Comparison of ENCODE assay signal across 15 cellular contexts in the genomic region with DNA sequence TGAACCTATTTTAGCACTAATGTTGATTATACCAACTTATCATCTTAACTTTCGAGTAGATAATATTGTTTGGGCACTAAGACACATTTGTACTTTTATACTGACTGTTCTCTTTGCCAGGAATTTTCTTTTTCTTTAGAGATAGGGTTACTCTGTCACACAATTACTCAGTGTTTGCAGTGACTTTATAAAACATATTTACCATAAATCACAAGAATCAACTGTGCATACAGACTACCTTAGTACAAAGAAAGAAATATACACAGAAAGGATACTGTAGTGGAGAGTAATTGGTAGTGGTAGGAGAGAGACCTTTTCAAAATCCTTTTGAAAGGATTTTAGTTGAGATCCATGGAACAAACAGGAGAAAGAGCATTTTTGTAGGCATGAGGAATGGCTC. TPM values are rescaled to one million over a fixed set of nuclear protein-coding genes. Genes with fewer than 3 reads are reported as not detected.
DNase-seq lines count a peak whose midpoint lies in the region; ATAC-seq and TF ChIP-seq lines count a peak whose summit lies in the region.
"Had no signal": no experiment of that assay in that cellular context is flagged by ENCODE, and none has a peak within 500 bp of the region (broad histone marks: within the 10 kb centered on the region; RNA-seq: fewer than 3 reads in every experiment).

No MANE protein-coding gene starts in this region.

- H3K36me3 Mint-ChIP-seq in brain (peaks cover 49% of the 10 kb centered on the region), nephron progenitor cell (ENCODE audit: low read depth) (peaks cover 50% of the 10 kb centered on the region)
- H3K36me3 Mint-ChIP-seq: CD8-positive, alpha-beta memory T cell had no signal

- H3K9me3 ChIP-seq in testis, result no peaks in the 10 kb centered on the region
- H3K9me3 ChIP-seq: BE2C had no signal

- no peak for ATAC-seq in left lobe of liver
- ATAC-seq: GM23338 had no signal

- H3K4me1 Mint-ChIP-seq in brain (peaks cover 7% of the 10 kb centered on the region), nephron progenitor cell (peaks cover 12% of the 10 kb centered on the region)
- H3K4me1 Mint-ChIP-seq: CD8-positive, alpha-beta memory T cell had no signal

- TF ChIP-seq CTCF in brain (conservative IDR thresholded peaks at IDR 0.05), result no peak
- TF ChIP-seq CTCF in nephron progenitor cell (IDR thresholded peaks at IDR 0.05), result no peak
- no peak for TF ChIP-seq CTCF in testis (IDR thresholded peaks at IDR 0.05)

- H3K9me3 Mint-ChIP-seq in brain, result peaks cover 0 to 10% (median 4%) of the 10 kb centered on the region in 5 experiments
- H3K9me3 Mint-ChIP-seq in nephron progenitor cell, result peaks cover 18% of the 10 kb centered on the region
- H3K9me3 Mint-ChIP-seq: CD8-positive, alpha-beta memory T cell; GM23338 had no signal

- no peak for TF ChIP-seq POLR2A in testis (IDR thresholded peaks at IDR 0.05)

- intact Hi-C loops in testis (cut with DNase I; ENCODE audit: low total_unique reads), result no loop called here

- peak overlapping the region; percentile 3 to 42 for H3K27ac ChIP-seq in testis

- H3K27me3 Mint-ChIP-seq in brain (no peaks in the 10 kb centered on the region), nephron progenitor cell (ENCODE audit: low read depth, poor library complexity) (peaks cover 2% of the 10 kb centered on the region)
- H3K27me3 Mint-ChIP-seq: CD4-positive, CD25-positive, alpha-beta regulatory T cell; CD8-positive, alpha-beta memory T cell had no signal

- no peak for DNase-seq in nephron progenitor cell
- DNase-seq in testis, result no peak
- DNase-seq in NCI-H187 treated with DMSO at 0.1 percent for 48 hours (lab: John Stamatoyannopoulos, UW), result no peak
- DNase-seq in DMS79 treated with DMSO at 0.1 percent for 48 hours (lab: John Stamatoyannopoulos, UW), result no peak
- no peak for DNase-seq in left lobe of liver (ENCODE audit: low spot score)
- DNase-seq: ACHN; BE2C; C1 segment of cervical spinal cord; CD4-positive, CD25-positive, alpha-beta regulatory T cell; CD8-positive, alpha-beta memory T cell; COR-L47; GDM1; HCEC 1CT had no signal

- H3K4me1 ChIP-seq in testis, result peaks cover 21% of the 10 kb centered on the region
- H3K4me1 ChIP-seq: BE2C had no signal

- no peaks in the 10 kb centered on the region for H3K36me3 ChIP-seq in testis (ENCODE audit: low read depth, missing control alignments)
- H3K36me3 ChIP-seq: BE2C had no signal

- H3K4me3 ChIP-seq in testis, result no peak overlapping the region
- H3K4me3 ChIP-seq: GM23338 had no signal

- no peaks in the 10 kb centered on the region for H3K27me3 ChIP-seq in testis
- H3K27me3 ChIP-seq: BE2C had no signal

- H3K4me3 Mint-ChIP-seq in brain, result no peak overlapping the region
- no peak overlapping the region for H3K4me3 Mint-ChIP-seq in nephron progenitor cell
- H3K4me3 Mint-ChIP-seq: CD4-positive, CD25-positive, alpha-beta regulatory T cell; CD8-positive, alpha-beta memory T cell; GM23338 had no signal

- H3K27ac Mint-ChIP-seq in brain (peak overlapping the region in 3 of 5 experiments; percentile 9 to 26 (median 15)), nephron progenitor cell (peak overlapping the region; percentile 85)
- H3K27ac Mint-ChIP-seq: CD4-positive, CD25-positive, alpha-beta regulatory T cell; GM23338 had no signal

- 70 to 74% methylated on average over 1 of the region's 1 CpG for WGBS in testis, 2 donors

RNA-seq across cellular contexts. Expression of a gene that starts 40.3 kb away (rescaled TPM):
- polyA plus RNA-seq in brain (ENCODE audit: insufficient read depth, low read depth, low replicate concordance) (5.9 TPM), testis (ENCODE audit: insufficient read depth, low read depth, low replicate concordance) (14.5 TPM)
- total RNA-seq in testis (10 to 100 TPM; 66.5 to 74.8 TPM), left lobe of liver (7.8 TPM)
